In genomic region chr16:29791845-29792797, GRCh38 we compare ENCODE assay signal across 6 cellular contexts. TPM values are rescaled to one million over a fixed set of nuclear protein-coding genes. Genes with fewer than 3 reads are reported as not detected.
DNase-seq lines count a peak whose midpoint lies in the region.

No MANE protein-coding gene starts in this region.

- H3K36me3 Mint-ChIP-seq in T-helper 2 cell treated with Interferon-gamma antibody and Interleukin-4, amounts not matched to agents 5 μg/mL and 100 μg/mL, for 36 hours (ENCODE audit: low read depth), result peaks cover 47% of the 10 kb centered on the region

- H3K27ac ChIP-seq in duodenal mucosa (ENCODE audit: low read depth, low read length), result no peak overlapping the region

- H3K4me2 ChIP-seq in skeletal muscle satellite cell (ENCODE audit: low read length), result peak overlapping the region; percentile 88

- H3K27ac Mint-ChIP-seq in T-helper 2 cell treated with Interferon-gamma antibody and Interleukin-4, amounts not matched to agents 5 μg/mL and 100 μg/mL, for 36 hours, result peak overlapping the region; percentile 94

- no peak for DNase-seq in T-helper 2 cell treated with Interferon-gamma antibody and Interleukin-4, amounts not matched to agents 5 μg/mL and 100 μg/mL, for 36 hours (ENCODE audit: low spot score)
- DNase-seq in T-helper 2 cell, result no peak
- DNase-seq in NCI-H748 treated with DMSO at 0.1 percent for 48 hours (lab: John Stamatoyannopoulos, UW), result no peak
- DNase-seq in COLO829 (ENCODE audit: low spot score), result no peak

- H3K4me3 ChIP-seq in duodenal mucosa (ENCODE audit: low read depth in 1 of 2, low read length in 2 of 2), result peak overlapping the region; percentile 80 to 97
- H3K4me3 ChIP-seq in skeletal muscle satellite cell (ENCODE audit: low read length), result peak overlapping the region; percentile 81

- H3K36me3 ChIP-seq in duodenal mucosa (ENCODE audit: control insufficient read depth in 1 of 2, insufficient read depth in 2 of 2, low read length in 2 of 2), result peaks cover 0 to 7% of the 10 kb centered on the region in 2 donors
- H3K36me3 ChIP-seq in skeletal muscle satellite cell (ENCODE audit: insufficient read depth, low read length), result peaks cover 11% of the 10 kb centered on the region

- H3K9me3 Mint-ChIP-seq in T-helper 2 cell treated with Interferon-gamma antibody and Interleukin-4, amounts not matched to agents 5 μg/mL and 100 μg/mL, for 36 hours, result no peaks in the 10 kb centered on the region

- H3K9ac ChIP-seq in duodenal mucosa (ENCODE audit: low read depth in 1 of 2, low read length in 2 of 2), result no peak overlapping the region
- peak overlapping the region; percentile 81 for H3K9ac ChIP-seq in skeletal muscle satellite cell (ENCODE audit: low read depth, low read length)

- H3K27me3 Mint-ChIP-seq in T-helper 2 cell treated with Interferon-gamma antibody and Interleukin-4, amounts not matched to agents 5 μg/mL and 100 μg/mL, for 36 hours (ENCODE audit: low read depth), result no peaks in the 10 kb centered on the region

- H3K27me3 ChIP-seq in duodenal mucosa (ENCODE audit: control insufficient read depth in 1 of 2, insufficient read depth in 2 of 2, low read length in 2 of 2) (no peaks in the 10 kb centered on the region), skeletal muscle satellite cell (ENCODE audit: control insufficient read depth, insufficient read depth, low read length) (no peaks in the 10 kb centered on the region)

- peak overlapping the region; percentile 97 for H3K4me3 Mint-ChIP-seq in T-helper 2 cell treated with Interferon-gamma antibody and Interleukin-4, amounts not matched to agents 5 μg/mL and 100 μg/mL, for 36 hours

- H3K9me3 ChIP-seq in duodenal mucosa (ENCODE audit: control insufficient read depth in 1 of 2, low read length in 2 of 2) (no peaks in the 10 kb centered on the region), skeletal muscle satellite cell (replicated peaks; ENCODE audit: low read length) (no peaks in the 10 kb centered on the region)

- H3K4me1 ChIP-seq in duodenal mucosa (ENCODE audit: control insufficient read depth in 1 of 2, insufficient read depth in 2 of 2, low read length in 2 of 2), result peaks cover 28 to 29% of the 10 kb centered on the region in 2 donors
- H3K4me1 ChIP-seq in skeletal muscle satellite cell (ENCODE audit: control insufficient read depth, insufficient read depth, low read length), result peaks cover 16% of the 10 kb centered on the region

- H3K4me1 Mint-ChIP-seq in T-helper 2 cell treated with Interferon-gamma antibody and Interleukin-4, amounts not matched to agents 5 μg/mL and 100 μg/mL, for 36 hours (ENCODE audit: low read depth), result peaks cover 37% of the 10 kb centered on the region

RNA-seq across cellular contexts. Expression of gene KIF22, which starts 1.6 kb away (rescaled TPM):
- total RNA-seq in skeletal muscle satellite cell (2012; rRNA removed), result 34.5 and 46.1 TPM in 2 replicates

RNA-seq across cellular contexts. Expression of gene ZG16, which starts 14.1 kb away (rescaled TPM):
- not detected in 2 replicates for total RNA-seq in skeletal muscle satellite cell (2012; rRNA removed)

RNA-seq across cellular contexts. Expression of gene MAZ, which starts 14.2 kb away (rescaled TPM):
- total RNA-seq in skeletal muscle satellite cell (2012; rRNA removed), result 167 and 206 TPM in 2 replicates

RNA-seq across cellular contexts. Expression of gene PRRT2, which starts 19.9 kb away (rescaled TPM):
- total RNA-seq in skeletal muscle satellite cell (2012; rRNA removed), result 0.25 and 2.0 TPM in 2 replicates

RNA-seq across cellular contexts. Expression of gene PAGR1, which starts 23.8 kb away (rescaled TPM):
- total RNA-seq in skeletal muscle satellite cell (2012; rRNA removed), result 18.6 and 19.8 TPM in 2 replicates
